In genomic region chr17:6879576-6879975, GRCh38 we compare ENCODE assay signal across 8 cellular contexts. TPM values are rescaled to one million over a fixed set of nuclear protein-coding genes. Genes with fewer than 3 reads are reported as not detected.
"Had no signal": no experiment of that assay in that cellular context is flagged by ENCODE, and none has a peak within 500 bp of the region (broad histone marks: within the 10 kb centered on the region; RNA-seq: fewer than 3 reads in every experiment).

No MANE protein-coding gene starts in this region.

RNA-seq across cellular contexts. Expression of gene TEKT1, which starts 48.0 kb away (rescaled TPM):
- total RNA-seq: LHCN-M2, MCF 10A, NCI-H460, OCI-LY7, Right ventricle myocardium inferior, RPMI7951, SJCRH30, SK-MEL-5 had no signal
